In the genomic region with DNA sequence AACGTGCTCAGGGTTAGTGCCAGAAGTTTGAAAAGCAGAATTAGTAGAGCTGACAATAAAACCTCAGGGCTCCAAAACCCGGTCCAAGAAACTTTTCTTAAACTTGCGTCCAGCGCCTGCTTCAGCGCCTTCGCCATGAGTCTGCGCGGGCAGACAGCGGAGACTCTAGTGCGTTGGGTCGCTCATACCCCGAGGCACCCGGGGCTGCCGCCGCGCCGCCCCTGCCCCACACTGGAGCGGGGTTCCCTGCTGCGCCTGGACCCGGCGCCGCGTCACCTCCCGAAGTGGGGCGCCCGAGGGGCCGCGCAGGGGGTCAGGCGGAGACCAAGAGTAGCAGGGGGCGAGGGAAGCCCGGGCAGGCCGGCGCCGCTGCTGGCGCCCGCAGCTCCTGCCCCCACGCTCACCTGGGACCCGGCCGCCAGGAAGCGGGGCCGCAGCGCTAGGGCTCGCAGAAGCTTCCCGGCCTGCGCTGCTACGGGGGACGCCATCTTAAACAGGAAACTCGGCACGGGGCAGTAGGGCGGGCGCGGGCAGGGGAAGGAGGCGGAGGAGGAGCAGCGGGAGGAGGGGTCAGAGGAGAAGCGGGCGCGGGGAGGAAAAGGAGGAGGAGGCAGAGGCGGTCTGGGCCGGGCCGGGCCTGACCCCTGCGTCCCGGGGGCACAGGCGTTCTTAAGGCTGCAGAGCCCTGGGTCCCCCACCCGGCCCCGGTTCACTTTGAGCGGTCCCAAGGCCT, we compare ENCODE assay signal across 8 cellular contexts. TPM values are rescaled to one million over a fixed set of nuclear protein-coding genes. Genes with fewer than 3 reads are reported as not detected.
A peak's percentile ranks its signal among the peaks of the same experiment; 100 is the strongest.
DNase-seq lines count a peak whose midpoint lies in the region; ATAC-seq lines count a peak whose summit lies in the region.

A gene with protein sequence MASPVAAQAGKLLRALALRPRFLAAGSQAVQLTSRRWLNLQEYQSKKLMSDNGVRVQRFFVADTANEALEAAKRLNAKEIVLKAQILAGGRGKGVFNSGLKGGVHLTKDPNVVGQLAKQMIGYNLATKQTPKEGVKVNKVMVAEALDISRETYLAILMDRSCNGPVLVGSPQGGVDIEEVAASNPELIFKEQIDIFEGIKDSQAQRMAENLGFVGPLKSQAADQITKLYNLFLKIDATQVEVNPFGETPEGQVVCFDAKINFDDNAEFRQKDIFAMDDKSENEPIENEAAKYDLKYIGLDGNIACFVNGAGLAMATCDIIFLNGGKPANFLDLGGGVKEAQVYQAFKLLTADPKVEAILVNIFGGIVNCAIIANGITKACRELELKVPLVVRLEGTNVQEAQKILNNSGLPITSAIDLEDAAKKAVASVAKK (minus strand): TSS at position 514 of the 733 bp plus-strand sequence. CDS start 26 bp downstream, at position 488.

- peak within 1 kb of the TSS; percentile 82 for H3K4me3 Mint-ChIP-seq in activated T-cell treated with anti-CD3 and anti-CD28 coated beads, Interleukin-2, amount 50 U/mL, for 4 hours

- peaks cover 5% of the 10 kb centered on the region for H3K9me3 Mint-ChIP-seq in activated T-cell treated with anti-CD3 and anti-CD28 coated beads, Interleukin-2, amount 50 U/mL, for 4 hours

- ATAC-seq in GM19452 (IDR thresholded peaks at IDR 0.05; ENCODE audit: unreplicated experiment), result peak; percentile 63
- ATAC-seq in activated T-cell treated with anti-CD3 and anti-CD28 coated beads, Interleukin-2, amount 50 U/mL, for 4 hours, result peak; percentile 75 to 79
- peak; percentile 96 for ATAC-seq in esophagus mucosa

- H3K4me1 Mint-ChIP-seq in activated T-cell treated with anti-CD3 and anti-CD28 coated beads, Interleukin-2, amount 50 U/mL, for 4 hours (ENCODE audit: low read depth), result peaks cover 61% of the 10 kb centered on the region

- H3K27me3 Mint-ChIP-seq in activated T-cell treated with anti-CD3 and anti-CD28 coated beads, Interleukin-2, amount 50 U/mL, for 4 hours (ENCODE audit: low read depth), result no peaks in the 10 kb centered on the region

- peaks cover 11% of the 10 kb centered on the region for H3K36me3 Mint-ChIP-seq in activated T-cell treated with anti-CD3 and anti-CD28 coated beads, Interleukin-2, amount 50 U/mL, for 4 hours (ENCODE audit: insufficient read depth)

- peak; percentile 59 for DNase-seq in COLO829 (ENCODE audit: low spot score)
- DNase-seq in HK-2 (ENCODE audit: unreplicated experiment), result peak; percentile 88
- DNase-seq in OCI-M1 (lab: John Stamatoyannopoulos, UW), result peak; percentile 82
- peak; percentile 77 for DNase-seq in activated T-cell treated with anti-CD3 and anti-CD28 coated beads, Interleukin-2, amount 50 U/mL, for 4 hours
- DNase-seq in myocyte (ENCODE audit: low read depth), result peak; percentile 94
- DNase-seq in stimulated activated CD8-positive, alpha-beta memory T cell treated with anti-CD3 and anti-CD28 coated beads, Interleukin-7, amount 100 ng/mL, for 48 hours (ENCODE audit: extremely low read depth in 1 of 2, low read depth in 1 of 2), result peak; percentile 64 to 84

RNA-seq across cellular contexts. Expression of the gene that starts here (rescaled TPM):
- total RNA-seq in activated T-cell treated with anti-CD3 and anti-CD28 coated beads, Interleukin-2, amount 50 U/mL, for 4 hours, result 10 to 100 TPM; 28.3 to 38.2 (median 29.7) TPM
- total RNA-seq in esophagus mucosa (38.9 TPM), myocyte (47.4 and 52.1 TPM in 2 replicates)
- polyA plus RNA-seq in myocyte (2012), result 18.2 TPM

Comparison
In these comparisons a context has a peak if more than half of its experiments do, and no peak if none do; other contexts are left out.
1. Peak in every context shown above with its lines: DNase-seq and ATAC-seq.